ENCODE assay signal across 11 cellular contexts in the genomic region with DNA sequence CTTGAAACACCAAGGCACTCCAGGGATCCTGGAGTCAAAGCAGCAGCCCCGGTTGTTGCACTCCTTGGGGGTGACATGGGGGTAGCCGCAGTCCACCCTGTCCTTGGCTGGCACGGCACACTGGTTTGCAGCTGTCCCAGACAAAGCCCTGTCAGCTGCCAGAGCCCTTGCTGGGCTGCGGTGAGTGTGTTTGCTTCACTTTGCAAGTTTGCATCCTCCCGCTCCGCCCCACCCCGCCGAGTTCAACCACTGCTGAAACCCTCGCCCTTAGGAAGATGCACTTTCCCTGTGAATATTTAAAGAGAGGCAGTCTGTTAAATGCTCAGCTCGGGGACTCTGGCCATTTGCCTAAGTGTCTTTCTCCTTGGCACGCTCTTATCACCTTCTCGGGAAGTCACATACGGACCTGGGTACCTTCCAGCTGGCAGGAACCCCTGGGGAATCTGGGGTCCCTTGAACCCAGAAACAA. TPM values are rescaled to one million over a fixed set of nuclear protein-coding genes. Genes with fewer than 3 reads are reported as not detected.
DNase-seq lines count a peak whose midpoint lies in the region; ATAC-seq and TF ChIP-seq lines count a peak whose summit lies in the region.
"Had no signal": no experiment of that assay in that cellular context is flagged by ENCODE, and none has a peak within 500 bp of the region (broad histone marks: within the 10 kb centered on the region; RNA-seq: fewer than 3 reads in every experiment).

No MANE protein-coding gene starts in this region.

- H3K27ac Mint-ChIP-seq in endodermal cell: no peak overlapping the region
- H3K27ac Mint-ChIP-seq in type B pancreatic cell: no peak overlapping the region
- H3K27ac Mint-ChIP-seq in stimulated activated memory B cell treated with anti-CD40 and anti-IgM and Interleukin-4, amounts not matched to agents 10 μg/mL and 1 μg/mL and 100 μg/mL, for 72 hours: no peak overlapping the region
- no peak overlapping the region for H3K27ac Mint-ChIP-seq in HFFc6

- no peaks in the 10 kb centered on the region for H3K36me3 ChIP-seq in endodermal cell (ENCODE audit: control insufficient read depth, insufficient read depth, low read length)

- intact Hi-C loops in right cardiac atrium (cut with DNase I) (no loop called here), Right ventricle myocardium superior (cut with DNase I) (no loop called here)

- TF ChIP-seq CTCF in endodermal cell (conservative IDR thresholded peaks at IDR 0.05) (no peak), type B pancreatic cell (conservative IDR thresholded peaks at IDR 0.05) (no peak), HFFc6 (IDR thresholded peaks at IDR 0.05) (no peak)

- H3K27me3 ChIP-seq in right cardiac atrium (ENCODE audit: control insufficient read depth, insufficient read depth) (no peaks in the 10 kb centered on the region), endodermal cell (ENCODE audit: control insufficient read depth, insufficient read depth, low read length, poor library complexity, severe bottlenecking) (peaks cover 7% of the 10 kb centered on the region)

- peaks cover 6% of the 10 kb centered on the region for H3K4me1 ChIP-seq in right cardiac atrium (ENCODE audit: control insufficient read depth, insufficient read depth, low read length)
- peaks cover 13% of the 10 kb centered on the region for H3K4me1 ChIP-seq in endodermal cell (ENCODE audit: control insufficient read depth, insufficient read depth, low read length)

- H3K9me3 ChIP-seq in right cardiac atrium (ENCODE audit: control insufficient read depth, low read length) (no peaks in the 10 kb centered on the region), endodermal cell (ENCODE audit: control insufficient read depth, low read length) (no peaks in the 10 kb centered on the region)

- DNase-seq in right cardiac atrium (peak in 2 of 3 donors; percentile 66 to 68), Right ventricle myocardium superior (no peak), NCI-H526 treated with DMSO at 0.1 percent for 48 hours (lab: John Stamatoyannopoulos, UW) (peak; percentile 95), endodermal cell (peak; percentile 86), type B pancreatic cell (ENCODE audit: extremely low spot score, unreplicated experiment) (peak; percentile 42), HFFc6 (no peak), kidney glomerular epithelial cell (lab: John Stamatoyannopoulos, UW) (no peak)
- DNase-seq: NCI-H2029 treated with DMSO at 0.1 percent for 48 hours had no signal

- H3K4me1 Mint-ChIP-seq in endodermal cell: peaks cover 33% of the 10 kb centered on the region
- H3K4me1 Mint-ChIP-seq in type B pancreatic cell (ENCODE audit: unreplicated experiment): peaks cover 20% of the 10 kb centered on the region
- no peaks in the 10 kb centered on the region for H3K4me1 Mint-ChIP-seq in stimulated activated memory B cell treated with anti-CD40 and anti-IgM and Interleukin-4, amounts not matched to agents 10 μg/mL and 1 μg/mL and 100 μg/mL, for 72 hours
- H3K4me1 Mint-ChIP-seq in HFFc6 (ENCODE audit: low read depth): no peaks in the 10 kb centered on the region

- H3K27me3 Mint-ChIP-seq in endodermal cell (ENCODE audit: insufficient read depth) (peaks cover 5% of the 10 kb centered on the region), type B pancreatic cell (peaks cover 4% of the 10 kb centered on the region), HFFc6 (ENCODE audit: insufficient read depth) (peaks cover 2% of the 10 kb centered on the region)
- H3K27me3 Mint-ChIP-seq in stimulated activated memory B cell treated with anti-CD40 and anti-IgM and Interleukin-4, amounts not matched to agents 10 μg/mL and 1 μg/mL and 100 μg/mL, for 72 hours: peaks cover 25% of the 10 kb centered on the region

- no peak overlapping the region for H3K4me3 Mint-ChIP-seq in endodermal cell
- H3K4me3 Mint-ChIP-seq in type B pancreatic cell: peak overlapping the region; percentile 2
- no peak overlapping the region for H3K4me3 Mint-ChIP-seq in stimulated activated memory B cell treated with anti-CD40 and anti-IgM and Interleukin-4, amounts not matched to agents 10 μg/mL and 1 μg/mL and 100 μg/mL, for 72 hours
- H3K4me3 Mint-ChIP-seq in HFFc6: no peak overlapping the region

- ATAC-seq in right cardiac atrium (no peak), Right ventricle myocardium superior (ENCODE audit: poor library complexity) (no peak)
- ATAC-seq in stimulated activated memory B cell treated with anti-CD40 and anti-IgM and Interleukin-4, amounts not matched to agents 10 μg/mL and 1 μg/mL and 100 μg/mL, for 72 hours: no peak

- H3K9ac ChIP-seq in endodermal cell (ENCODE audit: extremely low read depth, low read length, poor library complexity, severe bottlenecking): no peak overlapping the region

- H3K36me3 Mint-ChIP-seq in endodermal cell (ENCODE audit: low read depth): no peaks in the 10 kb centered on the region
- H3K36me3 Mint-ChIP-seq in type B pancreatic cell: no peaks in the 10 kb centered on the region
- no peaks in the 10 kb centered on the region for H3K36me3 Mint-ChIP-seq in stimulated activated memory B cell treated with anti-CD40 and anti-IgM and Interleukin-4, amounts not matched to agents 10 μg/mL and 1 μg/mL and 100 μg/mL, for 72 hours
- H3K36me3 Mint-ChIP-seq in HFFc6 (ENCODE audit: low read depth): no peaks in the 10 kb centered on the region

- WGBS in right cardiac atrium: 15% methylated on average over 13 of the region's 13 CpGs
- 36 to 49% methylated on average over 11 to 13 of the region's 13 CpGs for WGBS in endodermal cell (ENCODE audit: insufficient coverage in 1 of 2, insufficient read length in 1 of 2), 2 experiments

- no peaks in the 10 kb centered on the region for H3K9me3 Mint-ChIP-seq in endodermal cell
- no peaks in the 10 kb centered on the region for H3K9me3 Mint-ChIP-seq in type B pancreatic cell
- no peaks in the 10 kb centered on the region for H3K9me3 Mint-ChIP-seq in stimulated activated memory B cell treated with anti-CD40 and anti-IgM and Interleukin-4, amounts not matched to agents 10 μg/mL and 1 μg/mL and 100 μg/mL, for 72 hours
- H3K9me3 Mint-ChIP-seq in HFFc6: peaks cover 42% of the 10 kb centered on the region

- H3K4me3 ChIP-seq in right cardiac atrium (ENCODE audit: low read length) (no peak overlapping the region), endodermal cell (ENCODE audit: low read length) (no peak overlapping the region)

- no peak overlapping the region for H3K27ac ChIP-seq in right cardiac atrium (ENCODE audit: low read length)
- H3K27ac ChIP-seq in endodermal cell (ENCODE audit: low read depth, low read length): no peak overlapping the region

RNA-seq across cellular contexts. Expression of gene TFF3, which starts 1.7 kb away (rescaled TPM):
- 1 to 10 TPM; 1.2 to 2.2 (median 1.7) TPM for total RNA-seq in right cardiac atrium
- 2.6 TPM for polyA plus RNA-seq in right cardiac atrium
- 1.00 TPM for total RNA-seq in Right ventricle myocardium superior
- total RNA-seq in endodermal cell: 1 to 10 TPM in 1 of 2 donors, not detected in 1; 5.5 TPM
- 1.2 TPM for polyA plus RNA-seq in endodermal cell (2013, experiment 1 of 2)
- 1.7 TPM for polyA plus RNA-seq in endodermal cell (2013, experiment 2 of 2)
- total RNA-seq in type B pancreatic cell (ENCODE audit: low replicate concordance): 31.5 and 183 TPM in 2 replicates
- not detected for total RNA-seq in HFFc6 (2021; fragmentation: NEBNext Ultra II Directional; extraction: Animal tissue kit (Norgen Biotek cat#: 25700))
- total RNA-seq: activated CD8-positive, alpha-beta memory T cell treated with anti-CD3 and anti-CD28 coated beads for 36 hours had no signal
- polyA plus RNA-seq: keratinocyte had no signal

RNA-seq across cellular contexts. Expression of gene TFF2, which starts 37.3 kb away (rescaled TPM):
- total RNA-seq in right cardiac atrium: not detected
- polyA plus RNA-seq in right cardiac atrium: not detected
- total RNA-seq in Right ventricle myocardium superior: not detected
- not detected for total RNA-seq in endodermal cell
- polyA plus RNA-seq in endodermal cell (2013, experiment 1 of 2): not detected
- not detected for polyA plus RNA-seq in endodermal cell (2013, experiment 2 of 2)
- total RNA-seq in type B pancreatic cell (ENCODE audit: low replicate concordance): 5.2 and 11.3 TPM in 2 replicates
- total RNA-seq in HFFc6 (2021; fragmentation: NEBNext Ultra II Directional; extraction: Animal tissue kit (Norgen Biotek cat#: 25700)): not detected
- total RNA-seq: activated CD8-positive, alpha-beta memory T cell treated with anti-CD3 and anti-CD28 coated beads for 36 hours had no signal
- polyA plus RNA-seq: keratinocyte had no signal

RNA-seq across cellular contexts. Expression of gene TFF1, which starts 52.8 kb away (rescaled TPM):
- total RNA-seq in right cardiac atrium (not detected), Right ventricle myocardium superior (not detected), endodermal cell (1 to 10 TPM; 1.6 to 3.7 TPM), type B pancreatic cell (ENCODE audit: low replicate concordance) (42.6 and 136 TPM in 2 replicates)
- polyA plus RNA-seq in right cardiac atrium: not detected
- polyA plus RNA-seq in endodermal cell (2013, experiment 1 of 2): 1.5 TPM
- 3.2 TPM for polyA plus RNA-seq in endodermal cell (2013, experiment 2 of 2)
- total RNA-seq in HFFc6 (2021; fragmentation: NEBNext Ultra II Directional; extraction: Animal tissue kit (Norgen Biotek cat#: 25700)): not detected
- total RNA-seq: activated CD8-positive, alpha-beta memory T cell treated with anti-CD3 and anti-CD28 coated beads for 36 hours had no signal
- polyA plus RNA-seq: keratinocyte had no signal

Comparison
In these comparisons a context has a peak if more than half of its experiments do, and no peak if none do; other contexts are left out.
1. DNase-seq: peak in right cardiac atrium (2 of 3), NCI-H526 treated with DMSO at 0.1 percent for 48 hours (single experiment), endodermal cell (single experiment) and type B pancreatic cell (single experiment); none in Right ventricle myocardium superior (single experiment), HFFc6 (single experiment) and kidney glomerular epithelial cell (single experiment).